In the genomic region with DNA sequence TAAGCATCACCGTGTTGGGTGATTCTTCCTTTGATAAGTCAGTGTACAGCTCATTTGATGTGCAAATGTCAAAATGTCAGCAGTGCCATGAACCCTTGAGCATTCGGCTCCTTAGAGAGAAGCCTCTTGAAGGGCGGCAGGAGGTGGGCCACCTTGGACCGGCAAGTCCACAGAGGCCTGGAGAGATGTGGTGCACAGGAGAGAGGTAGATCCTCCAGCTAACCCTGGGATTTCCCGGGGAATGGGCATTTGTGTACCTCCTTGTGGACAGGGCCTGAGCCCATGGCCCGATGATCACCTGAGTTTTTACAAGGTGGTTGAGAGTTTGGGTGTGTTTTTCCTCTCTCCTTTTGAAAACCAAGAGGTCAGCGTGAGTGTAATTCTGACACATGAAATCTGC, we compare ENCODE assay signal across 1 cellular context.
TF ChIP-seq lines count a peak whose summit lies in the region.

No MANE protein-coding gene starts in this region.

TF ChIP-seq in GM12878, 131 proteins besides CTCF, POLR2A, EP300 and RAD21 (continued from another document):
- TF ChIP-seq, protein P1, sequence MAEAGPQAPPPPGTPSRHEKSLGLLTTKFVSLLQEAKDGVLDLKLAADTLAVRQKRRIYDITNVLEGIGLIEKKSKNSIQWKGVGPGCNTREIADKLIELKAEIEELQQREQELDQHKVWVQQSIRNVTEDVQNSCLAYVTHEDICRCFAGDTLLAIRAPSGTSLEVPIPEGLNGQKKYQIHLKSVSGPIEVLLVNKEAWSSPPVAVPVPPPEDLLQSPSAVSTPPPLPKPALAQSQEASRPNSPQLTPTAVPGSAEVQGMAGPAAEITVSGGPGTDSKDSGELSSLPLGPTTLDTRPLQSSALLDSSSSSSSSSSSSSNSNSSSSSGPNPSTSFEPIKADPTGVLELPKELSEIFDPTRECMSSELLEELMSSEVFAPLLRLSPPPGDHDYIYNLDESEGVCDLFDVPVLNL (IDR thresholded peaks at IDR 0.05; ENCODE audit: low read depth, low read length): no peak
- TF ChIP-seq HDAC6 (IDR thresholded peaks at IDR 0.05; ENCODE audit: unreplicated experiment) (no peak), MTA3 (IDR thresholded peaks at IDR 0.05; ENCODE audit: borderline replicate concordance, low read length) (no peak), BMI1 (IDR thresholded peaks at IDR 0.05; ENCODE audit: borderline replicate concordance) (no peak)
